In the genomic region with DNA sequence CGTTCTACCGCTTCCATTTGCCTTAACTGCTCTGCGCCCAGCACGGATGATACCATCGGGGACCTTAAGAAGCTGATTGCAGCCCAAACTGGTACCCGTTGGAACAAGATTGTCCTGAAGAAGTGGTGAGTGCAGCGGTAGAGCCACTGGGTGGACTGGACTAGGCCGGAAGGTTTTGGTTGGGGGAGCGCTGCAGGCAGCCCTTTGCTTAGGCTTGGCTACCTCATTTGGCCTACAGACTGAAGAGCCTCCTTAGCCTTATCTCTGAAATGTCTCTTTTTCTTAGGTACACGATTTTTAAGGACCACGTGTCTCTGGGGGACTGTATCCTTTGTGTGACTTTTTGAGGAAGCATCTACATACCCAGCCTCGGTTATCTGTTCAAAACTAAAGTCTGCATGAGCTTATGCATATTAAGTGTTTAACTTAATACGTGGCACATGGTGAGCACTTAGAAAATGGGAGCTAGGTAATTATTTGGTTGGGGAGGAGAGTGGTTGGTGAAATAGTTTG, we compare ENCODE assay signal across 8 cellular contexts. TPM values are rescaled to one million over a fixed set of nuclear protein-coding genes. Genes with fewer than 3 reads are reported as not detected.
A peak's percentile ranks its signal among the peaks of the same experiment; 100 is the strongest.
DNase-seq lines count a peak whose midpoint lies in the region; ATAC-seq and TF ChIP-seq lines count a peak whose summit lies in the region.

No MANE protein-coding gene starts in this region.

- CTCF ChIA-PET in HEK293T (lab: Yijun Ruan, JAX): no interaction called here

- no peaks in the 10 kb centered on the region for H3K27me3 Mint-ChIP-seq in T-helper 2 cell treated with Interferon-gamma antibody and Interleukin-4, amounts not matched to agents 5 μg/mL and 100 μg/mL, for 36 hours (ENCODE audit: low read depth)
- H3K27me3 Mint-ChIP-seq in activated T-helper 1 cell treated with anti-CD3 and anti-CD28 coated beads, Interleukin-12 subunit alpha, Interleukin-12 subunit beta, Interleukin-2, Interleukin-4 antibody, amounts not matched to agents 30 ng/mL and 10 ng/mL and 1 ng/mL, durations not matched to agents 14 hours and 24 hours and 36 hours (ENCODE audit: insufficient read depth): no peaks in the 10 kb centered on the region
- H3K27me3 Mint-ChIP-seq in immature natural killer cell (ENCODE audit: low read depth in 3 of 3): peaks cover 2 to 4% (median 2%) of the 10 kb centered on the region in 3 donors

- no peak for DNase-seq in T-helper 2 cell treated with Interferon-gamma antibody and Interleukin-4, amounts not matched to agents 5 μg/mL and 100 μg/mL, for 36 hours (ENCODE audit: low spot score)
- no peak for DNase-seq in T-helper 2 cell
- no peak for DNase-seq in activated T-helper 1 cell treated with anti-CD3 and anti-CD28 coated beads, Interleukin-12 subunit alpha, Interleukin-12 subunit beta, Interleukin-2, Interleukin-4 antibody, amounts not matched to agents 30 ng/mL and 10 ng/mL and 1 ng/mL, durations not matched to agents 14 hours and 24 hours and 36 hours (ENCODE audit: low spot score)
- no peak for DNase-seq in immature natural killer cell
- DNase-seq in substantia nigra (lab: John Stamatoyannopoulos, UW): no peak
- DNase-seq in HEK293T (ENCODE audit: extremely low spot score): no peak

- intact Hi-C loops in activated T-helper 1 cell treated with anti-CD3 and anti-CD28 coated beads, Interleukin-12 subunit alpha, Interleukin-12 subunit beta, Interleukin-2, Interleukin-4 antibody, amounts not matched to agents 30 ng/mL and 10 ng/mL and 1 ng/mL, durations not matched to agents 14 hours and 24 hours and 36 hours (cut with micrococcal nuclease): no loop called here

- H3K27ac ChIP-seq in substantia nigra (ENCODE audit: low read depth, low read length, poor library complexity, severe bottlenecking): peak overlapping the region; percentile 80

- H3K4me1 Mint-ChIP-seq in T-helper 2 cell treated with Interferon-gamma antibody and Interleukin-4, amounts not matched to agents 5 μg/mL and 100 μg/mL, for 36 hours (ENCODE audit: low read depth): peaks cover 15% of the 10 kb centered on the region
- H3K4me1 Mint-ChIP-seq in activated T-helper 1 cell treated with anti-CD3 and anti-CD28 coated beads, Interleukin-12 subunit alpha, Interleukin-12 subunit beta, Interleukin-2, Interleukin-4 antibody, amounts not matched to agents 30 ng/mL and 10 ng/mL and 1 ng/mL, durations not matched to agents 14 hours and 24 hours and 36 hours (ENCODE audit: low read depth): peaks cover 13% of the 10 kb centered on the region
- H3K4me1 Mint-ChIP-seq in immature natural killer cell: peaks cover 31 to 40% of the 10 kb centered on the region in 2 donors

- ATAC-seq in GM21381 (IDR thresholded peaks at IDR 0.05; ENCODE audit: unreplicated experiment) (no peak), HG03045 (IDR thresholded peaks at IDR 0.05; ENCODE audit: unreplicated experiment) (no peak)

- H3K36me3 Mint-ChIP-seq in T-helper 2 cell treated with Interferon-gamma antibody and Interleukin-4, amounts not matched to agents 5 μg/mL and 100 μg/mL, for 36 hours (ENCODE audit: low read depth): peaks cover 24% of the 10 kb centered on the region
- H3K36me3 Mint-ChIP-seq in activated T-helper 1 cell treated with anti-CD3 and anti-CD28 coated beads, Interleukin-12 subunit alpha, Interleukin-12 subunit beta, Interleukin-2, Interleukin-4 antibody, amounts not matched to agents 30 ng/mL and 10 ng/mL and 1 ng/mL, durations not matched to agents 14 hours and 24 hours and 36 hours (ENCODE audit: low read depth): peaks cover 19% of the 10 kb centered on the region
- H3K36me3 Mint-ChIP-seq in immature natural killer cell: peaks cover 0 to 2% (median 0%) of the 10 kb centered on the region in 3 donors

- POLR2A ChIA-PET in HEK293T (lab: Yijun Ruan, JAX): interaction anchor here (0.6 to 2.5 kb wide), 5 partner anchors 10 to 94 kb away, joined by 3 to 25 read pairs (median 4); partner anchors contain the start of gene FBXL12

- H3K27ac Mint-ChIP-seq in T-helper 2 cell treated with Interferon-gamma antibody and Interleukin-4, amounts not matched to agents 5 μg/mL and 100 μg/mL, for 36 hours: peak overlapping the region; percentile 98
- peak overlapping the region; percentile 29 for H3K27ac Mint-ChIP-seq in activated T-helper 1 cell treated with anti-CD3 and anti-CD28 coated beads, Interleukin-12 subunit alpha, Interleukin-12 subunit beta, Interleukin-2, Interleukin-4 antibody, amounts not matched to agents 30 ng/mL and 10 ng/mL and 1 ng/mL, durations not matched to agents 14 hours and 24 hours and 36 hours
- H3K27ac Mint-ChIP-seq in immature natural killer cell: peak overlapping the region; percentile 89 to 99 (median 98)

- peak overlapping the region; percentile 95 for H3K4me3 Mint-ChIP-seq in T-helper 2 cell treated with Interferon-gamma antibody and Interleukin-4, amounts not matched to agents 5 μg/mL and 100 μg/mL, for 36 hours
- H3K4me3 Mint-ChIP-seq in activated T-helper 1 cell treated with anti-CD3 and anti-CD28 coated beads, Interleukin-12 subunit alpha, Interleukin-12 subunit beta, Interleukin-2, Interleukin-4 antibody, amounts not matched to agents 30 ng/mL and 10 ng/mL and 1 ng/mL, durations not matched to agents 14 hours and 24 hours and 36 hours: peak overlapping the region; percentile 98
- H3K4me3 Mint-ChIP-seq in immature natural killer cell: peak overlapping the region; percentile 100

- H3K9me3 Mint-ChIP-seq in T-helper 2 cell treated with Interferon-gamma antibody and Interleukin-4, amounts not matched to agents 5 μg/mL and 100 μg/mL, for 36 hours: no peaks in the 10 kb centered on the region
- no peaks in the 10 kb centered on the region for H3K9me3 Mint-ChIP-seq in activated T-helper 1 cell treated with anti-CD3 and anti-CD28 coated beads, Interleukin-12 subunit alpha, Interleukin-12 subunit beta, Interleukin-2, Interleukin-4 antibody, amounts not matched to agents 30 ng/mL and 10 ng/mL and 1 ng/mL, durations not matched to agents 14 hours and 24 hours and 36 hours
- no peaks in the 10 kb centered on the region for H3K9me3 Mint-ChIP-seq in immature natural killer cell

TF ChIP-seq in HEK293T, 16 proteins besides CTCF, POLR2A, EP300 and RAD21:
- no peak for TF ChIP-seq TARDBP (IDR thresholded peaks at IDR 0.05)
- TF ChIP-seq HDGF (IDR thresholded peaks at IDR 0.05; ENCODE audit: borderline replicate concordance): no peak
- no peak for TF ChIP-seq CTBP1 (IDR thresholded peaks at IDR 0.05; ENCODE audit: borderline replicate concordance)
- no peak for TF ChIP-seq ARNT (IDR thresholded peaks at IDR 0.05)
- TF ChIP-seq FOXK2 (IDR thresholded peaks at IDR 0.05): no peak
- TF ChIP-seq, protein P1, sequence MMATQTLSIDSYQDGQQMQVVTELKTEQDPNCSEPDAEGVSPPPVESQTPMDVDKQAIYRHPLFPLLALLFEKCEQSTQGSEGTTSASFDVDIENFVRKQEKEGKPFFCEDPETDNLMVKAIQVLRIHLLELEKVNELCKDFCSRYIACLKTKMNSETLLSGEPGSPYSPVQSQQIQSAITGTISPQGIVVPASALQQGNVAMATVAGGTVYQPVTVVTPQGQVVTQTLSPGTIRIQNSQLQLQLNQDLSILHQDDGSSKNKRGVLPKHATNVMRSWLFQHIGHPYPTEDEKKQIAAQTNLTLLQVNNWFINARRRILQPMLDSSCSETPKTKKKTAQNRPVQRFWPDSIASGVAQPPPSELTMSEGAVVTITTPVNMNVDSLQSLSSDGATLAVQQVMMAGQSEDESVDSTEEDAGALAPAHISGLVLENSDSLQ (IDR thresholded peaks at IDR 0.05): no peak
- no peak for TF ChIP-seq NFRKB (IDR thresholded peaks at IDR 0.05)
- TF ChIP-seq BHLHE40 (IDR thresholded peaks at IDR 0.05; ENCODE audit: borderline replicate concordance): no peak
- TF ChIP-seq ZNF384 (IDR thresholded peaks at IDR 0.05): no peak
- no peak for TF ChIP-seq LEF1 (IDR thresholded peaks at IDR 0.05; ENCODE audit: borderline replicate concordance)
- TF ChIP-seq SP1 (IDR thresholded peaks at IDR 0.05): no peak
- TF ChIP-seq L3MBTL2 (conservative IDR thresholded peaks at IDR 0.05): no peak
- no peak for TF ChIP-seq ELF4 (IDR thresholded peaks at IDR 0.05)
- TF ChIP-seq FOXA1 (IDR thresholded peaks at IDR 0.05): no peak
- no peak for TF ChIP-seq FOXM1 (IDR thresholded peaks at IDR 0.05; ENCODE audit: borderline replicate concordance)
- no peak for TF ChIP-seq SUZ12 (IDR thresholded peaks at IDR 0.05)

RNA-seq across cellular contexts. Expression of gene UBL5, which starts 0.9 kb away (rescaled TPM):
- 338 and 351 TPM in 2 replicates for total RNA-seq in activated T-helper 1 cell treated with anti-CD3 and anti-CD28 coated beads, Interleukin-12 subunit alpha, Interleukin-12 subunit beta, Interleukin-2, Interleukin-4 antibody, amounts not matched to agents 30 ng/mL and 10 ng/mL and 1 ng/mL, durations not matched to agents 14 hours and 24 hours and 36 hours
- polyA plus RNA-seq in immature natural killer cell: 1,000 to 10,000 TPM in 1 of 3 donors, 100 to 1,000 TPM in 2; 610 to 1,222 (median 775) TPM

RNA-seq across cellular contexts. Expression of gene PIN1, which starts 6.5 kb away (rescaled TPM):
- 86.4 and 87.3 TPM in 2 replicates for total RNA-seq in activated T-helper 1 cell treated with anti-CD3 and anti-CD28 coated beads, Interleukin-12 subunit alpha, Interleukin-12 subunit beta, Interleukin-2, Interleukin-4 antibody, amounts not matched to agents 30 ng/mL and 10 ng/mL and 1 ng/mL, durations not matched to agents 14 hours and 24 hours and 36 hours
- 100 to 1,000 TPM; 143 to 227 (median 183) TPM for polyA plus RNA-seq in immature natural killer cell

RNA-seq across cellular contexts. Expression of gene FBXL12, which starts 9.7 kb away (rescaled TPM):
- total RNA-seq in activated T-helper 1 cell treated with anti-CD3 and anti-CD28 coated beads, Interleukin-12 subunit alpha, Interleukin-12 subunit beta, Interleukin-2, Interleukin-4 antibody, amounts not matched to agents 30 ng/mL and 10 ng/mL and 1 ng/mL, durations not matched to agents 14 hours and 24 hours and 36 hours: 19.4 and 20.7 TPM in 2 replicates
- polyA plus RNA-seq in immature natural killer cell: 10 to 100 TPM; 12.2 to 17.2 (median 14.2) TPM

Comparison
In these comparisons a context has a peak if more than half of its experiments do, and no peak if none do; other contexts are left out.
1. H3K27ac Mint-ChIP-seq: peak in every context shown above with its lines; median percentile 98 in immature natural killer cell; 98 in T-helper 2 cell treated with Interferon-gamma antibody and Interleukin-4, amounts not matched to agents 5 μg/mL and 100 μg/mL, for 36 hours; 29 in activated T-helper 1 cell treated with anti-CD3 and anti-CD28 coated beads, Interleukin-12 subunit alpha, Interleukin-12 subunit beta, Interleukin-2, Interleukin-4 antibody, amounts not matched to agents 30 ng/mL and 10 ng/mL and 1 ng/mL, durations not matched to agents 14 hours and 24 hours and 36 hours.